In genomic region chr15:64894395-64895056, GRCh38 we compare ENCODE assay signal across 2 cellular contexts.
A peak's percentile ranks its signal among the peaks of the same experiment; 100 is the strongest.
TF ChIP-seq lines count a peak whose summit lies in the region.

No MANE protein-coding gene starts in this region.

TF ChIP-seq in HEK293, 187 proteins besides CTCF, POLR2A, EP300 and RAD21:
- TF ChIP-seq KLF1 (tag by site-specific recombination; IDR thresholded peaks at IDR 0.05) (0 out of 2 replicates have a peak, but pooled peaks have one; percentile 23), ZNF266 (tag by site-specific recombination; IDR thresholded peaks at IDR 0.05; ENCODE audit: low read depth) (no peak)

TF ChIP-seq in GM12878, 131 proteins besides CTCF, POLR2A, EP300 and RAD21 (continues in another document):
- no peak for TF ChIP-seq CBX5 (IDR thresholded peaks at IDR 0.05; ENCODE audit: low read depth)
- no peak for TF ChIP-seq PML (IDR thresholded peaks at IDR 0.05; ENCODE audit: low read length)
- no peak for TF ChIP-seq MTA2 (IDR thresholded peaks at IDR 0.05; ENCODE audit: low read depth)
- no peak for TF ChIP-seq RUNX3 (IDR thresholded peaks at IDR 0.05; ENCODE audit: low read length)
- no peak for TF ChIP-seq KDM1A (IDR thresholded peaks at IDR 0.05; ENCODE audit: borderline replicate concordance)
- peak; percentile 52; the same call in 1 of the 2 replicates for TF ChIP-seq MAX (IDR thresholded peaks at IDR 0.05; ENCODE audit: low read depth, low read length)
- TF ChIP-seq HCFC1 (IDR thresholded peaks at IDR 0.05; ENCODE audit: low read length): no peak
- TF ChIP-seq BCLAF1 (IDR thresholded peaks at IDR 0.05): no peak
- TF ChIP-seq E2F8 (IDR thresholded peaks at IDR 0.05; ENCODE audit: low read depth, partially characterized antibody): no peak
- TF ChIP-seq LARP7 (IDR thresholded peaks at IDR 0.05): peak; percentile 44; the same call in 1 of the 2 replicates
- TF ChIP-seq ASH2L (IDR thresholded peaks at IDR 0.05; ENCODE audit: borderline replicate concordance, low read depth): no peak
- no peak for TF ChIP-seq STAT3 (IDR thresholded peaks at IDR 0.05; ENCODE audit: low read depth, low read length)
- TF ChIP-seq SKIL (IDR thresholded peaks at IDR 0.05; ENCODE audit: low read depth, poor library complexity, severe bottlenecking): no peak
- TF ChIP-seq IKZF1 (conservative IDR thresholded peaks at IDR 0.05): no peak
- no peak for TF ChIP-seq CREM (IDR thresholded peaks at IDR 0.05; ENCODE audit: low read depth)
- TF ChIP-seq SIN3A (IDR thresholded peaks at IDR 0.05; ENCODE audit: low read depth, low read length): no peak; the same call in 1 of the 2 replicates
- no peak for TF ChIP-seq JUNB (IDR thresholded peaks at IDR 0.05)
- no peak for TF ChIP-seq ZNF217 (IDR thresholded peaks at IDR 0.05)
- TF ChIP-seq SMAD5 (IDR thresholded peaks at IDR 0.05; ENCODE audit: low read depth): peak; percentile 62
- TF ChIP-seq STAT1 (conservative IDR thresholded peaks at IDR 0.05): no peak
- no peak for TF ChIP-seq YY1 (IDR thresholded peaks at IDR 0.05; ENCODE audit: low read depth, low read length)
- no peak for TF ChIP-seq IRF4 (IDR thresholded peaks at IDR 0.05; ENCODE audit: low read depth, low read length)
- TF ChIP-seq TBL1XR1 (IDR thresholded peaks at IDR 0.05; ENCODE audit: low read depth, low read length): no peak
- 0 out of 2 replicates have a peak, but pooled peaks have one; percentile 12 for TF ChIP-seq NRF1 (conservative IDR thresholded peaks at IDR 0.05; ENCODE audit: low read depth, low read length)
- TF ChIP-seq POLR2AphosphoS2 (IDR thresholded peaks at IDR 0.05; ENCODE audit: low read depth, low read length): no peak
- no peak; the same call in 1 of the 2 replicates for TF ChIP-seq BACH1 (IDR thresholded peaks at IDR 0.05; ENCODE audit: borderline replicate concordance)
- no peak for TF ChIP-seq BMI1 (IDR thresholded peaks at IDR 0.05; ENCODE audit: borderline replicate concordance)
- no peak for TF ChIP-seq MXI1 (IDR thresholded peaks at IDR 0.05; ENCODE audit: low read depth, low read length)
- peak in 1 of 2 experiments; percentile 24; a peak in 1 of 3 replicates for TF ChIP-seq EGR1 (IDR thresholded peaks at IDR 0.05; ENCODE audit: borderline replicate concordance in 1 of 2, low read depth in 2 of 2, low read length in 2 of 2)
- no peak for TF ChIP-seq ZBED1 (IDR thresholded peaks at IDR 0.05; ENCODE audit: borderline replicate concordance)
- TF ChIP-seq MEF2B (IDR thresholded peaks at IDR 0.05; ENCODE audit: partially characterized antibody, poor library complexity, severe bottlenecking): no peak
- TF ChIP-seq SMC3 (IDR thresholded peaks at IDR 0.05; ENCODE audit: borderline replicate concordance, low read length): 0 out of 2 replicates have a peak, but pooled peaks have one; percentile 4
- TF ChIP-seq KLF5 (IDR thresholded peaks at IDR 0.05; ENCODE audit: partially characterized antibody): no peak
- TF ChIP-seq ZBTB4 (CRISPR knock-in tag; IDR thresholded peaks at IDR 0.05): no peak
- TF ChIP-seq NFIC (IDR thresholded peaks at IDR 0.05; ENCODE audit: low read depth, low read length): no peak
- no peak for TF ChIP-seq ETV6 (conservative IDR thresholded peaks at IDR 0.05 in 1 of 2, IDR thresholded peaks at IDR 0.05 in 1 of 2; ENCODE audit: borderline replicate concordance in 1 of 2, low read depth in 1 of 2)
- peak; percentile 2 to 26; a peak in 1 of 4 replicates for TF ChIP-seq BHLHE40 (IDR thresholded peaks at IDR 0.05; ENCODE audit: borderline replicate concordance in 1 of 2, low read depth in 2 of 2, low read length in 1 of 2)
- TF ChIP-seq HDGF (IDR thresholded peaks at IDR 0.05): peak; percentile 92
- no peak for TF ChIP-seq RBBP5 (conservative IDR thresholded peaks at IDR 0.05)
- no peak for TF ChIP-seq PRDM15 (CRISPR knock-in tag; IDR thresholded peaks at IDR 0.05)
- no peak for TF ChIP-seq ATF2 (IDR thresholded peaks at IDR 0.05; ENCODE audit: low read length)
- no peak for TF ChIP-seq ZZZ3 (IDR thresholded peaks at IDR 0.05; ENCODE audit: control insufficient read depth, insufficient read length, low read depth)
- peak; percentile 12; the same call in 1 of the 2 replicates for TF ChIP-seq MLLT1 (IDR thresholded peaks at IDR 0.05)
- TF ChIP-seq JUND (IDR thresholded peaks at IDR 0.05; ENCODE audit: low read depth, low read length): no peak
- TF ChIP-seq SMAD1 (IDR thresholded peaks at IDR 0.05; ENCODE audit: low read depth, partially characterized antibody): no peak
- TF ChIP-seq TAF1 (IDR thresholded peaks at IDR 0.05; ENCODE audit: borderline replicate concordance, low read depth, low read length): peak; percentile 35; the same call in 1 of the 2 replicates
- no peak; the same call in 1 of the 2 replicates for TF ChIP-seq RB1 (IDR thresholded peaks at IDR 0.05; ENCODE audit: borderline replicate concordance)
- no peak for TF ChIP-seq FOS (IDR thresholded peaks at IDR 0.05; ENCODE audit: borderline replicate concordance, extremely low read depth, insufficient read length)
- TF ChIP-seq MEF2A (IDR thresholded peaks at IDR 0.05; ENCODE audit: insufficient read depth, low read depth, low read length): no peak
- TF ChIP-seq RAD51 (IDR thresholded peaks at IDR 0.05): no peak
